ENCODE assay signal across 8 cellular contexts in genomic region chr14:69693145-69693544, GRCh38.
DNase-seq lines count a peak whose midpoint lies in the region; ATAC-seq, FAIRE-seq and TF ChIP-seq lines count a peak whose summit lies in the region.

No MANE protein-coding gene starts in this region.

- H3K27ac Mint-ChIP-seq in activated CD4-positive, alpha-beta memory T cell treated with anti-CD3 and anti-CD28 coated beads, Interleukin-2, amount 10 ng/mL, durations not matched to agents 7 days and 5 days = no peak overlapping the region

- CTCF ChIA-PET in activated CD4-positive, alpha-beta memory T cell treated with anti-CD3 and anti-CD28 coated beads, Interleukin-2, amount 10 ng/mL, durations not matched to agents 7 days and 5 days (lab: Charles Lee) = interaction anchor here (1.0 kb wide), 1 partner anchor 94 kb away, joined by 3 read pairs; no protein-coding TSS in a partner anchor

- H3K4me3 ChIP-seq in kidney (ENCODE audit: low read length in 2 of 2) = no peak overlapping the region

- H3K4me1 Mint-ChIP-seq in activated CD4-positive, alpha-beta memory T cell treated with anti-CD3 and anti-CD28 coated beads, Interleukin-2, amount 10 ng/mL, durations not matched to agents 7 days and 5 days = peaks cover 70% of the 10 kb centered on the region

- DNase-seq in NOMO-1 treated with dmso at 0.1 percent for 144 hours (lab: John Stamatoyannopoulos, UW; ENCODE audit: unreplicated experiment) (peak; percentile 70), kidney (no peak), SW480 (ENCODE audit: low spot score) (no peak), GF-D8 (lab: John Stamatoyannopoulos, UW) (no peak), glomerular visceral epithelial cell (ENCODE audit: extremely low spot score) (no peak)
- no peak for DNase-seq in activated CD4-positive, alpha-beta memory T cell treated with anti-CD3 and anti-CD28 coated beads, Interleukin-2, amount 10 ng/mL, durations not matched to agents 7 days and 5 days

- peaks cover 47% of the 10 kb centered on the region for H3K36me3 Mint-ChIP-seq in activated CD4-positive, alpha-beta memory T cell treated with anti-CD3 and anti-CD28 coated beads, Interleukin-2, amount 10 ng/mL, durations not matched to agents 7 days and 5 days (ENCODE audit: low read depth)

- no peaks in the 10 kb centered on the region for H3K36me3 ChIP-seq in kidney (ENCODE audit: control insufficient read depth in 1 of 2, insufficient read depth in 2 of 2, low read length in 2 of 2)

- H3K4me3 Mint-ChIP-seq in activated CD4-positive, alpha-beta memory T cell treated with anti-CD3 and anti-CD28 coated beads, Interleukin-2, amount 10 ng/mL, durations not matched to agents 7 days and 5 days = no peak overlapping the region

- H3K9ac ChIP-seq in kidney (ENCODE audit: low read length in 2 of 2) = no peak overlapping the region

- H3K9me3 Mint-ChIP-seq in activated CD4-positive, alpha-beta memory T cell treated with anti-CD3 and anti-CD28 coated beads, Interleukin-2, amount 10 ng/mL, durations not matched to agents 7 days and 5 days = no peaks in the 10 kb centered on the region

- ATAC-seq in GM18868 (IDR thresholded peaks at IDR 0.05; ENCODE audit: unreplicated experiment) = peak; percentile 48
- peak; percentile 39 for ATAC-seq in HG02981 (IDR thresholded peaks at IDR 0.05; ENCODE audit: unreplicated experiment)

- H3K4me1 ChIP-seq in kidney (ENCODE audit: control insufficient read depth in 1 of 2, insufficient read depth in 1 of 2, low read depth in 1 of 2, low read length in 2 of 2) = peaks cover 44 to 53% of the 10 kb centered on the region in 2 donors

- intact Hi-C loops in kidney (cut with DNase I) = no loop called here

- no peak for TF ChIP-seq CTCF in kidney (IDR thresholded peaks at IDR 0.05; ENCODE audit: borderline replicate concordance, extremely low read depth, insufficient read depth)

- H3K27me3 Mint-ChIP-seq in activated CD4-positive, alpha-beta memory T cell treated with anti-CD3 and anti-CD28 coated beads, Interleukin-2, amount 10 ng/mL, durations not matched to agents 7 days and 5 days = no peaks in the 10 kb centered on the region

- POLR2A ChIA-PET in activated CD4-positive, alpha-beta memory T cell treated with anti-CD3 and anti-CD28 coated beads, Interleukin-2, amount 10 ng/mL, durations not matched to agents 7 days and 5 days (lab: Charles Lee) = interaction anchor here (1.2 to 1.4 kb wide), 2 partner anchors 12 to 81 kb away, joined by 4 to 6 read pairs; no protein-coding TSS in a partner anchor

- FAIRE-seq in kidney (lab: Jason Lieb, UNC) = no peak

- no peaks in the 10 kb centered on the region for H3K9me3 ChIP-seq in kidney (ENCODE audit: control insufficient read depth in 1 of 2, low read length in 2 of 2)

- peak overlapping the region; percentile 43 to 59 for H3K27ac ChIP-seq in kidney (ENCODE audit: low read depth in 2 of 2, low read length in 2 of 2)
